Comparison of ENCODE assay signal across 18 cellular contexts in genomic region chr7:38831262-38831661, GRCh38.
DNase-seq lines count a peak whose midpoint lies in the region; ATAC-seq and TF ChIP-seq lines count a peak whose summit lies in the region.
"Had no signal": no experiment of that assay in that cellular context is flagged by ENCODE, and none has a peak within 500 bp of the region (broad histone marks: within the 10 kb centered on the region; RNA-seq: fewer than 3 reads in every experiment).

No MANE protein-coding gene starts in this region.

- H3K27ac Mint-ChIP-seq in Caco-2 (ENCODE audit: unreplicated experiment), result no peak overlapping the region
- H3K27ac Mint-ChIP-seq: activated naive CD4-positive, alpha-beta T cell treated with anti-CD3 and anti-CD28 coated beads for 36 hours; memory B cell had no signal

- no peak overlapping the region for H3K4me3 ChIP-seq in cardiac muscle cell
- no peak overlapping the region for H3K4me3 ChIP-seq in fibroblast of villous mesenchyme (ENCODE audit: low read depth, low read length)
- no peak overlapping the region for H3K4me3 ChIP-seq in Caco-2 (ENCODE audit: low read depth, low read length)
- H3K4me3 ChIP-seq: colonic mucosa had no signal

- H3K36me3 ChIP-seq in cardiac muscle cell (no peaks in the 10 kb centered on the region), Caco-2 (ENCODE audit: control insufficient read depth, insufficient read depth, low read length) (no peaks in the 10 kb centered on the region)
- H3K36me3 ChIP-seq: colonic mucosa had no signal

- H3K9me3 Mint-ChIP-seq in Caco-2 (ENCODE audit: unreplicated experiment), result no peaks in the 10 kb centered on the region
- H3K9me3 Mint-ChIP-seq: activated naive CD4-positive, alpha-beta T cell treated with anti-CD3 and anti-CD28 coated beads for 36 hours; memory B cell had no signal

- DNase-seq in cardiac muscle cell (ENCODE audit: low read depth in 1 of 2, low spot score in 1 of 2) (no peak), Right ventricle myocardium inferior (ENCODE audit: missing footprints) (no peak), SK-MEL-5 (ENCODE audit: low read depth, low spot score) (peak; percentile 19), fibroblast of villous mesenchyme (ENCODE audit: low read depth) (peak; percentile 20), stromal cell of bone marrow (ENCODE audit: low read depth) (peak; percentile 30), Caco-2 (no peak)
- DNase-seq in activated T-cell treated with anti-CD3 and anti-CD28 coated beads, Interleukin-2, amount 50 U/mL, for 48 hours, result no peak
- DNase-seq: activated CD4-positive, alpha-beta T cell treated with anti-CD3 and anti-CD28 coated beads, Interleukin-2, amount 50 U/mL, for 4 hours; activated naive CD4-positive, alpha-beta T cell treated with anti-CD3 and anti-CD28 coated beads for 36 hours; activated T-cell treated with anti-CD3 and anti-CD28 coated beads for 4 hours; colonic mucosa; glutamatergic neuron; NCI-H1436 treated with DMSO at 0.1 percent for 48 hours; stimulated activated CD4-positive, alpha-beta T cell treated with anti-CD3 and anti-CD28 coated beads, Interleukin-15, amount 100 ng/mL, for 24 hours; stimulated activated naive CD4-positive, alpha-beta T cell treated with Interleukin-2 at 50 U/mL for 16 hours; SW 1271 had no signal

- H3K27me3 Mint-ChIP-seq in Caco-2 (ENCODE audit: insufficient read depth, unreplicated experiment), result no peaks in the 10 kb centered on the region
- H3K27me3 Mint-ChIP-seq: memory B cell had no signal

- H3K9me3 ChIP-seq in cardiac muscle cell (ENCODE audit: low read depth), result no peaks in the 10 kb centered on the region
- no peaks in the 10 kb centered on the region for H3K9me3 ChIP-seq in Caco-2
- H3K9me3 ChIP-seq: colonic mucosa had no signal

- no peak for TF ChIP-seq CTCF in cardiac muscle cell (IDR thresholded peaks at IDR 0.05; ENCODE audit: low read depth, low read length)
- no peak for TF ChIP-seq CTCF in fibroblast of villous mesenchyme (IDR thresholded peaks at IDR 0.05; ENCODE audit: insufficient read depth, low read depth, low read length)
- no peak for TF ChIP-seq CTCF in Caco-2 (IDR thresholded peaks at IDR 0.05; ENCODE audit: insufficient read depth in 1 of 2, low read depth in 1 of 2, low read length in 1 of 2, severe bottlenecking in 1 of 2, unreplicated experiment in 1 of 2)

- POLR2A ChIA-PET in Caco-2 (lab: Charles Lee), result no interaction called here

- no peak overlapping the region for H3K4me3 Mint-ChIP-seq in Caco-2 (ENCODE audit: unreplicated experiment)
- H3K4me3 Mint-ChIP-seq: activated naive CD4-positive, alpha-beta T cell treated with anti-CD3 and anti-CD28 coated beads for 36 hours; memory B cell had no signal

- peaks cover 14% of the 10 kb centered on the region for H3K4me1 ChIP-seq in cardiac muscle cell (ENCODE audit: low read depth)
- peaks cover 18% of the 10 kb centered on the region for H3K4me1 ChIP-seq in Caco-2
- H3K4me1 ChIP-seq: colonic mucosa had no signal

- CTCF ChIA-PET in Caco-2 (lab: Charles Lee), result no interaction called here

- intact Hi-C loops in Right ventricle myocardium inferior (cut with DNase I) (no loop called here), Caco-2 (cut with micrococcal nuclease; ENCODE audit: unreplicated experiment) (no loop called here)

- no TSS peak for BruUV-seq in Caco-2 (replicated peaks; lab: Mats Ljungman, UMichigan)

- peaks cover 21% of the 10 kb centered on the region for H3K4me1 Mint-ChIP-seq in Caco-2 (ENCODE audit: low read depth, unreplicated experiment)

- in situ Hi-C loops in SK-MEL-5 (cut with HindIII; ENCODE audit: low pct_unique_long_range_greater_than_20kb, low sequenced_read_pairs), result no loop called here

- H3K36me3 Mint-ChIP-seq in Caco-2 (ENCODE audit: insufficient read depth, unreplicated experiment), result peaks cover 6% of the 10 kb centered on the region

- ATAC-seq in Right ventricle myocardium inferior (no peak), HG02870 (IDR thresholded peaks at IDR 0.05; ENCODE audit: unreplicated experiment) (no peak)

- no peaks in the 10 kb centered on the region for H3K27me3 ChIP-seq in cardiac muscle cell
- no peaks in the 10 kb centered on the region for H3K27me3 ChIP-seq in Caco-2 (replicated peaks; ENCODE audit: control insufficient read depth, insufficient read depth, low read length)
- H3K27me3 ChIP-seq: colonic mucosa had no signal

- peak overlapping the region; percentile 8 for H3K27ac ChIP-seq in cardiac muscle cell
- H3K27ac ChIP-seq: colonic mucosa had no signal

Comparison
In these comparisons a context has a peak if more than half of its experiments do, and no peak if none do; other contexts are left out.
1. DNase-seq: peak in SK-MEL-5 (single experiment), fibroblast of villous mesenchyme (single experiment) and stromal cell of bone marrow (single experiment); none in cardiac muscle cell (0 of 2), Right ventricle myocardium inferior (single experiment), activated T-cell treated with anti-CD3 and anti-CD28 coated beads, Interleukin-2, amount 50 U/mL, for 48 hours (0 of 2) and Caco-2 (0 of 2).